9 cellular contexts compared by ENCODE assay signal in the genomic region with DNA sequence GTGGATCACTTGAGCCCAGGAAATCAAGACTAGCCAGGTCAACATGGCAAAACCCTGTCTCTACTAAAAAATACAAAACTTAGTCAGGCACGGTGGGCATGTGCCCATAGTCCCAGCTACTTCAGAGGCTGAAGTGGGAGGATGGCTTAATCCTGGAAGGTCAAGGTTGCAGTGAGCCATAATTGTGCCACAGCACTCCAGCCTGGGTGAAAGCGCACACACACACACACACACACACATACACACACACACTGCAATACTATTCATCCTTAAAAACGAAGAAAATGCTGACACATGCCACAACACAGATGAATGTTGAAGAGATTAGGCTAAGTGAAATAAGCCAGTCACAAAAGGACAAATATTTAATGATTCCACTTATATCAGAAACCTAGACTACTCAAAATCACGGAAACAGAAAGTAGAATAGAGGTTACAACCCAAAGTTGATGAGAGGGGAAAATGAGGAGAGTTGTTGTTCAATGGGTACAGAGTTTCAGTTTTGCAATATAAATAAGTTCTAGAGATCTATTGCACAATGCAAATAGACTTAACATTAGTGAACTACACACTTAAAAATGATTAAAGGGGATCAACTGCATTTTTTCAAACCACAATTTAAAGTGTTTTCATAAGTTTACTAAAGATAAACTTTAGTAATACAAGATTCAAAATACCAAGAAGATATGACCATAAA.
A peak's percentile ranks its signal among the peaks of the same experiment; 100 is the strongest.
DNase-seq lines count a peak whose midpoint lies in the region; ATAC-seq, FAIRE-seq and TF ChIP-seq lines count a peak whose summit lies in the region.
"Had no signal": no experiment of that assay in that cellular context is flagged by ENCODE, and none has a peak within 500 bp of the region (broad histone marks: within the 10 kb centered on the region; RNA-seq: fewer than 3 reads in every experiment).

No MANE protein-coding gene starts in this region.

- WGBS in IMR-90 (ENCODE audit: extremely low coverage in 2 of 2, insufficient read length in 1 of 2), 2 experiments, result no CpG with 5 or more reads among the region's 4 CpGs

- no peak overlapping the region for H3K4me3 Mint-ChIP-seq in progenitor cell of endocrine pancreas (ENCODE audit: low read depth)

- H4K91ac ChIP-seq in IMR-90 (ENCODE audit: insufficient read depth, low read depth, low read length), result 0 out of 2 replicates have a peak overlapping the region, but pooled peaks have one; percentile 2

- peak overlapping the region; percentile 17 for H4K5ac ChIP-seq in IMR-90 (ENCODE audit: low read depth, low read length)

- DNase-seq in DMS53 (lab: John Stamatoyannopoulos, UW), result peak; percentile 8
- no peak for DNase-seq in DMS53 treated with DMSO at 0.1 percent for 48 hours (lab: John Stamatoyannopoulos, UW; ENCODE audit: unreplicated experiment)
- peak; percentile 50 for DNase-seq in IMR-90
- no peak for DNase-seq in progenitor cell of endocrine pancreas (ENCODE audit: low spot score, unreplicated experiment)
- no peak for DNase-seq in cerebellar nuclear complex (lab: John Stamatoyannopoulos, UW)
- DNase-seq in NCI-H2029 treated with DMSO at 0.1 percent for 48 hours (lab: John Stamatoyannopoulos, UW), result no peak

- dilution Hi-C loops in IMR-90 (cut with HindIII; ENCODE audit: low sequenced_read_pairs, unreplicated experiment), result no loop called here

- peak overlapping the region; percentile 22 for H3K18ac ChIP-seq in IMR-90 (ENCODE audit: low read depth, low read length)

- POLR2A ChIA-PET in IMR-90 (lab: Charles Lee; ENCODE audit: unreplicated experiment), result no interaction called here

- TF ChIP-seq CTCF in IMR-90 (conservative IDR thresholded peaks at IDR 0.05; ENCODE audit: low read depth, low read length) (no peak), progenitor cell of endocrine pancreas (IDR thresholded peaks at IDR 0.05; ENCODE audit: unreplicated experiment) (no peak)

- H3K27ac Mint-ChIP-seq in progenitor cell of endocrine pancreas, result peak overlapping the region; percentile 34

- H3K4me3 ChIP-seq in IMR-90 (ENCODE audit: insufficient read depth, low read depth, low read length), result no peak overlapping the region

- H3K36me3 ChIP-seq in IMR-90 (ENCODE audit: control insufficient read depth, insufficient read depth, low read length), result peaks cover 11% of the 10 kb centered on the region

- intact Hi-C loops in IMR-90 (cut with micrococcal nuclease), result no loop called here

- peak overlapping the region; percentile 70 for H3K4me2 ChIP-seq in IMR-90 (ENCODE audit: low read depth, low read length)

- H3K9me1 ChIP-seq in IMR-90 (ENCODE audit: insufficient read depth, low read length), result peaks cover 6% of the 10 kb centered on the region

- no peak overlapping the region for H2BK120ac ChIP-seq in IMR-90 (ENCODE audit: low read depth, low read length)

- H3K56ac ChIP-seq in IMR-90 (ENCODE audit: extremely low read depth, insufficient read depth, low read length), result no peak overlapping the region

- H2BK20ac ChIP-seq in IMR-90 (ENCODE audit: low read depth, low read length), result no peak overlapping the region

- H4K20me1 ChIP-seq in IMR-90 (ENCODE audit: insufficient read depth, low read length), result peaks cover 18% of the 10 kb centered on the region; the same call in 1 of the 2 replicates

- peaks cover 23 to 60% of the 10 kb centered on the region in 2 experiments for H3K79me1 ChIP-seq in IMR-90 (ENCODE audit: low read depth in 1 of 2, low read length in 2 of 2)

- in situ Hi-C loops in IMR-90 (cut with MboI; ENCODE audit: low sequenced_read_pairs), result no loop called here

- peaks cover 4% of the 10 kb centered on the region for H3K4me1 ChIP-seq in IMR-90 (ENCODE audit: control insufficient read depth, insufficient read depth, low read length)

- H3K9me3 ChIP-seq in IMR-90 (ENCODE audit: control insufficient read depth, insufficient read depth, low read length), result peaks cover 8% of the 10 kb centered on the region; the same call in 1 of the 2 replicates

- H2BK15ac ChIP-seq in IMR-90 (ENCODE audit: low read depth, low read length), result no peak overlapping the region

- ATAC-seq in IMR-90 (ENCODE audit: low read depth) (peak; percentile 82), GM18519 (IDR thresholded peaks at IDR 0.05; ENCODE audit: low FRiP score, unreplicated experiment) (no peak)

- H3K9me3 Mint-ChIP-seq in progenitor cell of endocrine pancreas (ENCODE audit: low read depth), result peaks cover 14% of the 10 kb centered on the region

- peak overlapping the region; percentile 78; the same call in 1 of the 2 replicates for H3K27ac ChIP-seq in IMR-90 (ENCODE audit: insufficient read depth, low read length)
- H3K27ac ChIP-seq: 22Rv1 had no signal

- peak overlapping the region; percentile 43 for H2AK5ac ChIP-seq in IMR-90 (ENCODE audit: low read depth, low read length)

- H3K27me3 Mint-ChIP-seq in progenitor cell of endocrine pancreas, result no peaks in the 10 kb centered on the region

- H2AK9ac ChIP-seq in IMR-90 (replicated peaks; ENCODE audit: low read depth, low read length, poor library complexity), result no peak overlapping the region

- H2AFZ ChIP-seq in IMR-90 (replicated peaks; ENCODE audit: low read length, poor library complexity), result no peak overlapping the region

- peak overlapping the region; percentile 11; the same call in 1 of the 2 replicates for H3K23ac ChIP-seq in IMR-90 (ENCODE audit: low read depth, low read length)

- no TSS peak for BruUV-seq in IMR-90 (replicated peaks; lab: Mats Ljungman, UMichigan)

- peak overlapping the region; percentile 37; the same call in 1 of the 2 replicates for H3K4ac ChIP-seq in IMR-90 (ENCODE audit: low read depth, low read length)

- CTCF ChIA-PET in IMR-90 (lab: Yijun Ruan, JAX), result interaction anchor here (0.9 kb wide), 1 partner anchor 22 kb away, joined by 3 read pairs; no protein-coding TSS in a partner anchor

- peak overlapping the region; percentile 59 for H2BK5ac ChIP-seq in IMR-90 (ENCODE audit: low read depth, low read length, poor library complexity, severe bottlenecking)

- H4K8ac ChIP-seq in IMR-90 (ENCODE audit: low read depth in 2 of 2, low read length in 2 of 2), result peak overlapping the region in 1 of 2 experiments; percentile 20; a peak in 2 of 4 replicates

- H3K9ac ChIP-seq in IMR-90 (ENCODE audit: low read depth, low read length), result no peak overlapping the region

- TF ChIP-seq RAD21 in IMR-90 (IDR thresholded peaks at IDR 0.05; ENCODE audit: low read length), result no peak

- H3K36me3 Mint-ChIP-seq in progenitor cell of endocrine pancreas (ENCODE audit: insufficient read depth), result peaks cover 32% of the 10 kb centered on the region

- H3K4me1 Mint-ChIP-seq in progenitor cell of endocrine pancreas (ENCODE audit: low read depth), result no peaks in the 10 kb centered on the region

- FAIRE-seq in colon (lab: Jason Lieb, UNC), result peak; percentile 61

- H3K27me3 ChIP-seq in IMR-90 (ENCODE audit: control insufficient read depth, insufficient read depth, low read length), result no peaks in the 10 kb centered on the region

- TF ChIP-seq POLR2A in IMR-90 (IDR thresholded peaks at IDR 0.05; ENCODE audit: low read depth, low read length), result no peak

- no peak overlapping the region; the same call in 1 of the 2 replicates for H3K14ac ChIP-seq in IMR-90 (replicated peaks; ENCODE audit: low read depth, low read length)

TF ChIP-seq in IMR-90, 13 proteins besides CTCF, POLR2A, EP300 and RAD21:
- TF ChIP-seq MAFK (IDR thresholded peaks at IDR 0.05; ENCODE audit: low read depth, low read length) (peak; percentile 41; the same call in 1 of the 2 replicates), BHLHE40 (IDR thresholded peaks at IDR 0.05; ENCODE audit: low read depth, low read length) (no peak), MAZ (IDR thresholded peaks at IDR 0.05; ENCODE audit: borderline replicate concordance, low read depth, low read length) (no peak), RCOR1 (IDR thresholded peaks at IDR 0.05; ENCODE audit: insufficient replicate concordance, low read length) (no peak), CEBPB (IDR thresholded peaks at IDR 0.05; ENCODE audit: low read depth, low read length) (peak; percentile 87), CHD1 (IDR thresholded peaks at IDR 0.05; ENCODE audit: low read depth, low read length) (no peak)
- TF ChIP-seq, protein P1, sequence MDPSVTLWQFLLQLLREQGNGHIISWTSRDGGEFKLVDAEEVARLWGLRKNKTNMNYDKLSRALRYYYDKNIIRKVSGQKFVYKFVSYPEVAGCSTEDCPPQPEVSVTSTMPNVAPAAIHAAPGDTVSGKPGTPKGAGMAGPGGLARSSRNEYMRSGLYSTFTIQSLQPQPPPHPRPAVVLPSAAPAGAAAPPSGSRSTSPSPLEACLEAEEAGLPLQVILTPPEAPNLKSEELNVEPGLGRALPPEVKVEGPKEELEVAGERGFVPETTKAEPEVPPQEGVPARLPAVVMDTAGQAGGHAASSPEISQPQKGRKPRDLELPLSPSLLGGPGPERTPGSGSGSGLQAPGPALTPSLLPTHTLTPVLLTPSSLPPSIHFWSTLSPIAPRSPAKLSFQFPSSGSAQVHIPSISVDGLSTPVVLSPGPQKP (IDR thresholded peaks at IDR 0.05; ENCODE audit: borderline replicate concordance, low read depth, low read length), result no peak
TF ChIP-seq in IMR-90: peak in this region for 2.

Comparison
In these comparisons a context has a peak if more than half of its experiments do, and no peak if none do; other contexts are left out.
1. DNase-seq: peak in DMS53 (single experiment) and IMR-90 (single experiment); none in DMS53 treated with DMSO at 0.1 percent for 48 hours (single experiment), progenitor cell of endocrine pancreas (single experiment), cerebellar nuclear complex (0 of 2) and NCI-H2029 treated with DMSO at 0.1 percent for 48 hours (single experiment).